Comparison of ENCODE assay signal across 30 cellular contexts in the genomic region with DNA sequence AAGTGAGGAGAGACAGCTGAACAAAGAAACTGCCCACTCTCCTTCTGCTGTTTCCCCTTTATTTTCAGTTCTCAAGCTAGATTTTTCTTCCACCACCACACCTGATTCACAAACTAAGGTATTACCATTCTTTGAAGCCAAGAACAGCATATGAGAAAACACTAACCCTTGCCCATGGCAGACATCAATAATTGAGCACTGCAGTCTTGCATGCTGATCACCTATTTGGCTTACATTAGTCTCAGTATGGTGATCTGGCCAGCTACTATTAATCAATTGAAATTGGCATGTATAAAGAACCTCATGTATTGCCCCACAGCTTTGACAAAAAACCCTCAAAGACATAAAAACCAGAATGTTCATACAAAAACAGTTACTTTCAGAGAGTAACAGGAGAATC.
"Had no signal": no experiment of that assay in that cellular context is flagged by ENCODE, and none has a peak within 500 bp of the region (broad histone marks: within the 10 kb centered on the region; RNA-seq: fewer than 3 reads in every experiment).

No MANE protein-coding gene starts in this region.

- H3K4me1 ChIP-seq: neural progenitor cell, pancreas, prostate gland, right atrium auricular region, right lobe of liver, sigmoid colon, suprapubic skin, testis, tibial artery, transverse colon, upper lobe of right lung, uterus had no signal

- H3K4me3 ChIP-seq: neural progenitor cell, pancreas, prostate gland, right atrium auricular region, right lobe of liver, sigmoid colon, suprapubic skin, testis, tibial artery, transverse colon, upper lobe of right lung, uterus had no signal

- H3K36me3 ChIP-seq: neural progenitor cell, neutrophil, pancreas, prostate gland, right atrium auricular region, right lobe of liver, sigmoid colon, suprapubic skin, tibial artery, transverse colon, upper lobe of right lung, uterus had no signal

- H3K9me3 Mint-ChIP-seq: stimulated activated memory B cell treated with anti-CD40 and anti-IgM and Interleukin-4, amounts not matched to agents 10 μg/mL and 1 μg/mL and 100 μg/mL, for 72 hours had no signal

- H3K27me3 ChIP-seq: neural progenitor cell, neutrophil, pancreas, right atrium auricular region, right lobe of liver, sigmoid colon, suprapubic skin, testis, tibial artery, transverse colon, upper lobe of right lung, uterus had no signal

- H3K36me3 Mint-ChIP-seq: naive thymus-derived CD4-positive, alpha-beta T cell; natural killer cell; stimulated activated memory B cell treated with anti-CD40 and anti-IgM and Interleukin-4, amounts not matched to agents 10 μg/mL and 1 μg/mL and 100 μg/mL, for 72 hours; type B pancreatic cell had no signal

- H3K9me3 ChIP-seq: neutrophil, pancreas, prostate gland, right lobe of liver, suprapubic skin, testis, uterus had no signal

- H3K27ac ChIP-seq: neural progenitor cell, neutrophil, pancreas, prostate gland, right atrium auricular region, right lobe of liver, sigmoid colon, suprapubic skin, testis, tibial artery, transverse colon, upper lobe of right lung, uterus had no signal

- H3K4me3 Mint-ChIP-seq: naive thymus-derived CD4-positive, alpha-beta T cell; natural killer cell; nephron; neural progenitor cell; stimulated activated memory B cell treated with anti-CD40 and anti-IgM and Interleukin-4, amounts not matched to agents 10 μg/mL and 1 μg/mL and 100 μg/mL, for 72 hours; stimulated activated naive CD8-positive, alpha-beta T cell treated with anti-CD3 and anti-CD28 coated beads, Interleukin-15, amount 100 ng/mL, for 72 hours; type B pancreatic cell had no signal

- H3K4me2 ChIP-seq: neural progenitor cell had no signal

- H3K4me1 Mint-ChIP-seq: naive thymus-derived CD4-positive, alpha-beta T cell; natural killer cell; stimulated activated memory B cell treated with anti-CD40 and anti-IgM and Interleukin-4, amounts not matched to agents 10 μg/mL and 1 μg/mL and 100 μg/mL, for 72 hours; stimulated activated naive CD8-positive, alpha-beta T cell treated with anti-CD3 and anti-CD28 coated beads, Interleukin-15, amount 100 ng/mL, for 72 hours had no signal

- H3K27ac Mint-ChIP-seq: naive thymus-derived CD4-positive, alpha-beta T cell; natural killer cell; nephron; neural progenitor cell; stimulated activated memory B cell treated with anti-CD40 and anti-IgM and Interleukin-4, amounts not matched to agents 10 μg/mL and 1 μg/mL and 100 μg/mL, for 72 hours; stimulated activated naive CD8-positive, alpha-beta T cell treated with anti-CD3 and anti-CD28 coated beads, Interleukin-15, amount 100 ng/mL, for 72 hours; type B pancreatic cell had no signal

- DNase-seq: naive thymus-derived CD4-positive, alpha-beta T cell; natural killer cell; nucleus accumbens; pancreas; retina; right lobe of liver; sigmoid colon; small intestine; stimulated activated CD4-positive, alpha-beta T cell treated with anti-CD3 and anti-CD28 coated beads, Interleukin-15, amount 100 ng/mL, for 24 hours; stimulated activated CD4-positive, alpha-beta T cell treated with anti-CD3 and anti-CD28 coated beads, Interleukin-2, amount 100 ng/mL, for 24 hours; stimulated activated CD4-positive, alpha-beta T cell treated with anti-CD3 and anti-CD28 coated beads, Interleukin-2, amount 100 ng/mL, for 48 hours; stimulated activated CD4-positive, alpha-beta T cell treated with anti-CD3 and anti-CD28 coated beads, Interleukin-4, amount 100 ng/mL, for 4 hours; stimulated activated CD8-positive, alpha-beta memory T cell treated with anti-CD3 and anti-CD28 coated beads, Interleukin-4, amount 100 ng/mL, for 48 hours; stimulated activated naive CD4-positive, alpha-beta T cell; stimulated activated naive CD8-positive, alpha-beta T cell treated with anti-CD3 and anti-CD28 coated beads, Interleukin-15, amount 100 ng/mL, for 72 hours; stimulated activated naive CD8-positive, alpha-beta T cell treated with anti-CD3 and anti-CD28 coated beads, Interleukin-15, Interleukin-2, amounts not matched to agents 100 U/mL and 50 U/mL, for 24 hours; substantia nigra; testis; tibial artery; transverse colon; upper lobe of right lung; uterus had no signal

- ATAC-seq: naive thymus-derived CD4-positive, alpha-beta T cell; natural killer cell; pancreas; right lobe of liver; stimulated activated memory B cell treated with anti-CD40 and anti-IgM and Interleukin-4, amounts not matched to agents 10 μg/mL and 1 μg/mL and 100 μg/mL, for 72 hours; stimulated activated naive CD8-positive, alpha-beta T cell treated with anti-CD3 and anti-CD28 coated beads, Interleukin-15, amount 100 ng/mL, for 72 hours; stimulated activated naive CD8-positive, alpha-beta T cell treated with anti-CD3 and anti-CD28 coated beads, Interleukin-15, Interleukin-2, amounts not matched to agents 100 U/mL and 50 U/mL, for 24 hours; upper lobe of right lung had no signal
